Comparison of ENCODE assay signal across 15 cellular contexts in the genomic region with DNA sequence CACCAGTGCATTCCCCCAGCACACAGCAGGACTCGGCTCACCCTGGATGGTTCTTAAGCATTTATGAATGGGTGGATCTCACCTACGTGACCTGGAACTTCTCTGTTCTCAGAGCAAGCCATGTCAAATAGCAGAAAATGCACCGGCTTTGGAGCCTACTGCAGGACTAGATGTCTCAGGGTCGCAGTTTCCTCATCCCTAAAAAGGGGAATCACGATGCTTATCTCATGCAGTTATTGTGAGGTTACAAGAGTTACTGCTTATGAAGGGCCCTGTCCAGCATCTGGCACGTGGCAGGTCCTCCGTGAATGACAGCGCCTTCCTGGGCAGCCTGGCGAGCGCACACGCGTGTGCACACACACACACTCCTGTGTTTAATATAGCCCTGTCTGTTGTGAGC.
A peak's percentile ranks its signal among the peaks of the same experiment; 100 is the strongest.
DNase-seq lines count a peak whose midpoint lies in the region; ATAC-seq and TF ChIP-seq lines count a peak whose summit lies in the region.
"Had no signal": no experiment of that assay in that cellular context is flagged by ENCODE, and none has a peak within 500 bp of the region (broad histone marks: within the 10 kb centered on the region; RNA-seq: fewer than 3 reads in every experiment).

No MANE protein-coding gene starts in this region.

- no peaks in the 10 kb centered on the region for H3K79me2 ChIP-seq in OCI-LY1 (ENCODE audit: insufficient read depth, low read length)

- no peaks in the 10 kb centered on the region for H3K9me2 ChIP-seq in OCI-LY1 (ENCODE audit: low read depth, low read length)

- H3K27me3 Mint-ChIP-seq in MCF 10A (ENCODE audit: insufficient read depth, unreplicated experiment), result no peaks in the 10 kb centered on the region
- H3K27me3 Mint-ChIP-seq: activated B cell treated with CpG ODN at 0.5 μM for 24 hours had no signal

- H3K4me3 Mint-ChIP-seq in MCF 10A (ENCODE audit: unreplicated experiment), result no peak overlapping the region
- H3K4me3 Mint-ChIP-seq: activated B cell treated with CpG ODN at 0.5 μM for 24 hours, HFFc6 had no signal

- no peak overlapping the region for H3K4me3 ChIP-seq in breast epithelium
- H3K4me3 ChIP-seq in OCI-LY1 (ENCODE audit: low read depth, low read length, poor library complexity, severe bottlenecking), result no peak overlapping the region
- no peak overlapping the region for H3K4me3 ChIP-seq in esophagus squamous epithelium
- no peak overlapping the region for H3K4me3 ChIP-seq in tibial artery
- no peak overlapping the region for H3K4me3 ChIP-seq in Peyer's patch
- H3K4me3 ChIP-seq in lower lobe of right lung, result no peak overlapping the region
- H3K4me3 ChIP-seq: MG63, spleen had no signal

- CTCF ChIA-PET in MCF 10A (lab: Yijun Ruan, JAX), result interaction anchor here (1.1 kb wide), 1 partner anchor 23 kb away, joined by 3 read pairs; no protein-coding TSS in a partner anchor

- H3K36me3 ChIP-seq in breast epithelium (no peaks in the 10 kb centered on the region), OCI-LY1 (ENCODE audit: insufficient read depth, low read length) (no peaks in the 10 kb centered on the region), esophagus squamous epithelium (no peaks in the 10 kb centered on the region), tibial artery (no peaks in the 10 kb centered on the region), Peyer's patch (no peaks in the 10 kb centered on the region), lower lobe of right lung (peaks cover 4% of the 10 kb centered on the region)
- H3K36me3 ChIP-seq: MG63 had no signal

- POLR2A ChIA-PET in MCF 10A (lab: Yijun Ruan, JAX), result interaction anchor here (1.6 kb wide), 1 partner anchor 18 kb away, joined by 8 read pairs; no protein-coding TSS in a partner anchor

- no peak overlapping the region for H2AFZ ChIP-seq in OCI-LY1 (ENCODE audit: low read length)

- no peaks in the 10 kb centered on the region for H3K36me3 Mint-ChIP-seq in MCF 10A (ENCODE audit: insufficient read depth, unreplicated experiment)

- H3K27ac ChIP-seq in breast epithelium, result peak overlapping the region; percentile 8 to 11
- peak overlapping the region; percentile 89 for H3K27ac ChIP-seq in OCI-LY1 (ENCODE audit: low read depth, low read length, poor library complexity, severe bottlenecking)
- H3K27ac ChIP-seq in esophagus squamous epithelium, result peak overlapping the region in 3 of 4 donors; percentile 30 to 56 (median 41)
- peak overlapping the region; percentile 78 to 81 for H3K27ac ChIP-seq in tibial artery
- peak overlapping the region in 2 of 4 donors; percentile 2 to 59 for H3K27ac ChIP-seq in Peyer's patch
- no peak overlapping the region for H3K27ac ChIP-seq in lower lobe of right lung

- no peak for TF ChIP-seq POLR2A in breast epithelium (IDR thresholded peaks at IDR 0.05)
- TF ChIP-seq POLR2A in esophagus squamous epithelium (IDR thresholded peaks at IDR 0.05), result no peak
- TF ChIP-seq POLR2A in Peyer's patch (IDR thresholded peaks at IDR 0.05), result no peak

- intact Hi-C loops in breast epithelium (cut with DNase I; ENCODE audit: low total_unique reads), result no loop called here
- intact Hi-C loops in MCF 10A (cut with micrococcal nuclease), result no loop called here
- intact Hi-C loops in esophagus squamous epithelium (cut with DNase I), result no loop called here
- intact Hi-C loops in tibial artery (cut with DNase I; ENCODE audit: low total_unique reads), result no loop called here
- intact Hi-C loops in lower lobe of right lung (cut with DNase I), result no loop called here

- H3K4me2 ChIP-seq in OCI-LY1 (ENCODE audit: low read length), result no peak overlapping the region

- peaks cover 7% of the 10 kb centered on the region for H3K4me1 Mint-ChIP-seq in MCF 10A (ENCODE audit: insufficient read depth, unreplicated experiment)

- ATAC-seq in GM21717 (IDR thresholded peaks at IDR 0.05; ENCODE audit: unreplicated experiment), result no peak
- no peak for ATAC-seq in lower lobe of right lung

- H3K9me3 Mint-ChIP-seq in MCF 10A (ENCODE audit: unreplicated experiment), result no peaks in the 10 kb centered on the region
- H3K9me3 Mint-ChIP-seq: activated B cell treated with CpG ODN at 0.5 μM for 24 hours, HFFc6 had no signal

- TF ChIP-seq CTCF in breast epithelium (IDR thresholded peaks at IDR 0.05) (no peak), MCF 10A (IDR thresholded peaks at IDR 0.05; ENCODE audit: unreplicated experiment) (no peak), OCI-LY1 (IDR thresholded peaks at IDR 0.05; ENCODE audit: low read length) (no peak), esophagus squamous epithelium (IDR thresholded peaks at IDR 0.05) (no peak), tibial artery (IDR thresholded peaks at IDR 0.05) (no peak), Peyer's patch (IDR thresholded peaks at IDR 0.05) (no peak), lower lobe of right lung (IDR thresholded peaks at IDR 0.05) (no peak)

- H3K27me3 ChIP-seq in breast epithelium (no peaks in the 10 kb centered on the region), OCI-LY1 (ENCODE audit: insufficient read depth, low read length) (no peaks in the 10 kb centered on the region), esophagus squamous epithelium (no peaks in the 10 kb centered on the region), tibial artery (no peaks in the 10 kb centered on the region), Peyer's patch (no peaks in the 10 kb centered on the region), lower lobe of right lung (ENCODE audit: low read depth) (no peaks in the 10 kb centered on the region)
- H3K27me3 ChIP-seq: MG63, spleen had no signal

- no peak for DNase-seq in breast epithelium (ENCODE audit: low spot score in 2 of 2)
- no peak for DNase-seq in MCF 10A (ENCODE audit: unreplicated experiment)
- DNase-seq in esophagus squamous epithelium (lab: John Stamatoyannopoulos, UW), result no peak
- DNase-seq in tibial artery, result no peak
- DNase-seq in Peyer's patch, result no peak
- DNase-seq in lower lobe of right lung, result no peak
- DNase-seq: activated B cell treated with CpG ODN at 0.5 μM for 24 hours; DMS79 treated with DMSO at 0.1 percent for 48 hours; HFFc6; MG63; NK-92 treated with Interleukin-12 subunit alpha and Interleukin-12 subunit beta, amount 100 ng/mL, for 24 hours; nucleus accumbens; spleen had no signal

- peaks cover 0 to 17% of the 10 kb centered on the region in 2 donors for H3K4me1 ChIP-seq in breast epithelium
- H3K4me1 ChIP-seq in OCI-LY1 (ENCODE audit: insufficient read depth, low read length, severe bottlenecking), result peaks cover 98% of the 10 kb centered on the region
- peaks cover 3 to 60% (median 11%) of the 10 kb centered on the region in 3 donors for H3K4me1 ChIP-seq in esophagus squamous epithelium
- H3K4me1 ChIP-seq in tibial artery, result peaks cover 0 to 100% (median 60%) of the 10 kb centered on the region in 4 donors
- H3K4me1 ChIP-seq in Peyer's patch, result peaks cover 0 to 16% (median 4%) of the 10 kb centered on the region in 4 donors
- H3K4me1 ChIP-seq in lower lobe of right lung, result peaks cover 47% of the 10 kb centered on the region

- H3K27ac Mint-ChIP-seq in MCF 10A (ENCODE audit: low read depth, unreplicated experiment), result no peak overlapping the region
- H3K27ac Mint-ChIP-seq: activated B cell treated with CpG ODN at 0.5 μM for 24 hours, HFFc6 had no signal

- WGBS in esophagus squamous epithelium, 2 donors, result 70 to 88% methylated on average over 9 to 12 of the region's 12 CpGs

- peak overlapping the region; percentile 23; the same call in 1 of the 2 replicates for H3K9ac ChIP-seq in OCI-LY1 (ENCODE audit: low read length)

- no peaks in the 10 kb centered on the region for H4K20me1 ChIP-seq in OCI-LY1 (ENCODE audit: insufficient read depth, low read length)

- H3F3A ChIP-seq in OCI-LY1 (ENCODE audit: insufficient read depth, low read length), result no peaks in the 10 kb centered on the region

- no peaks in the 10 kb centered on the region for H3K9me3 ChIP-seq in breast epithelium
- no peaks in the 10 kb centered on the region for H3K9me3 ChIP-seq in OCI-LY1 (ENCODE audit: low read length)
- H3K9me3 ChIP-seq in esophagus squamous epithelium, result no peaks in the 10 kb centered on the region
- H3K9me3 ChIP-seq in tibial artery, result no peaks in the 10 kb centered on the region
- H3K9me3 ChIP-seq in Peyer's patch, result no peaks in the 10 kb centered on the region
- H3K9me3 ChIP-seq in lower lobe of right lung, result no peaks in the 10 kb centered on the region
- H3K9me3 ChIP-seq: MG63, spleen had no signal

- no TSS peak for BruUV-seq in MCF 10A (replicated peaks; lab: Mats Ljungman, UMichigan)
